ENCODE assay signal across 8 cellular contexts in the genomic region with DNA sequence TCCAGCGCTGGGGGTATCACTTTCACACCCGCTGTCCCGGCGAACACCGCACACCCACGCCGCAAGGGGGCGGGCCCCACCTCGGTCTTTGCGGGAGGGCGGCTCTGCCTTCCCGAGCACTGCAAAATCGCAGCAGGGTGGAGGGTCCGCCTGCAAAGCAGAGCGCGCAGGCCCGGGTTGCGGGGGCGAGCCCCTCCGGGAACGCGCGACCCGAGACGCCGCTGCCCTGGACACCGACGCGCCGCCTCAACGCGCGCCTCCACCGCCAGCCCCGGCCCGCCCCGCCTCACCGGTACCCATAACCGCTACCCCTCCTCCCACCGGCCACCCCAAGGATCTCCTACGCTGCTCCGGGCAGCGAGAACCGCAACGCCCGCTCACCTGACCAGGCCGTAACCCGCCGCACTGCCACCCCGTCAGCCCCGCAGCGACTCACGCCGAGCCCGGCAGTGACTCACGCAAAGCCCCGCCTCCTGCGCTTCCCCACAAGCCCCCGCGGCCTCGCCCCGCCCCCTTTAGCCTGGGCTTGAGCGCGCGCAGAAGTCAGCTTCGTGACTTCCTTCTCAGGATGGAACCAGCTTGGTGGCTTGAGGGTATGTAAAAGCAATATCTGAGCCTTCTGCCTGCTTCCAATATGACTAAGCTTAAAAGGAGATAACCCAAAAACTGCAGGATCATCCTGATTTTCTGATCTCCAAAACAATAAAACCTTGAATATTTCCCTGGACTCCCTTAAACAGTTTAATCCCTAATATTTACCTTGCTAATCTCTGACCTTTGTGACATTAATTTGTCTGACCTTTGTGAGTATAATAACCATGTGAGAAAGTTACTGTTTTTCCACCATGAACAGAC. TPM values are rescaled to one million over a fixed set of nuclear protein-coding genes. Genes with fewer than 3 reads are reported as not detected.
DNase-seq lines count a peak whose midpoint lies in the region; ATAC-seq and TF ChIP-seq lines count a peak whose summit lies in the region.

A gene with protein sequence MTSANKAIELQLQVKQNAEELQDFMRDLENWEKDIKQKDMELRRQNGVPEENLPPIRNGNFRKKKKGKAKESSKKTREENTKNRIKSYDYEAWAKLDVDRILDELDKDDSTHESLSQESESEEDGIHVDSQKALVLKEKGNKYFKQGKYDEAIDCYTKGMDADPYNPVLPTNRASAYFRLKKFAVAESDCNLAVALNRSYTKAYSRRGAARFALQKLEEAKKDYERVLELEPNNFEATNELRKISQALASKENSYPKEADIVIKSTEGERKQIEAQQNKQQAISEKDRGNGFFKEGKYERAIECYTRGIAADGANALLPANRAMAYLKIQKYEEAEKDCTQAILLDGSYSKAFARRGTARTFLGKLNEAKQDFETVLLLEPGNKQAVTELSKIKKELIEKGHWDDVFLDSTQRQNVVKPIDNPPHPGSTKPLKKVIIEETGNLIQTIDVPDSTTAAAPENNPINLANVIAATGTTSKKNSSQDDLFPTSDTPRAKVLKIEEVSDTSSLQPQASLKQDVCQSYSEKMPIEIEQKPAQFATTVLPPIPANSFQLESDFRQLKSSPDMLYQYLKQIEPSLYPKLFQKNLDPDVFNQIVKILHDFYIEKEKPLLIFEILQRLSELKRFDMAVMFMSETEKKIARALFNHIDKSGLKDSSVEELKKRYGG (minus strand): TSS at position 460 of the 855 bp plus-strand sequence. CDS start 3,190 bp downstream, outside the sequence.

- H3K4me1 ChIP-seq in smooth muscle cell (ENCODE audit: low read depth) = peaks cover 7% of the 10 kb centered on the region

- H3K27ac ChIP-seq in smooth muscle cell (ENCODE audit: low read depth) = peak within 1 kb of the TSS; percentile 80

- H3F3A ChIP-seq in smooth muscle cell (ENCODE audit: low read depth) = peaks cover 6% of the 10 kb centered on the region

- under 1% methylated on average over 41 of the region's 66 CpGs for WGBS in smooth muscle cell (ENCODE audit: low lambda C conversion rate)

- H3K4me3 ChIP-seq in WI38 (ENCODE audit: low read depth, low read length) (peak within 1 kb of the TSS; percentile 77), cardiac fibroblast (replicated peaks in 1 of 2; ENCODE audit: low read depth in 2 of 2, low read length in 2 of 2) (peak within 1 kb of the TSS; percentile 86 to 87), smooth muscle cell (peak within 1 kb of the TSS; percentile 81)

- peak; percentile 47 for TF ChIP-seq CTCF in WI38 (IDR thresholded peaks at IDR 0.05; ENCODE audit: low read depth, low read length)
- TF ChIP-seq CTCF in cardiac fibroblast (IDR thresholded peaks at IDR 0.05; ENCODE audit: low read depth, low read length) = peak; percentile 70
- peak; percentile 45 for TF ChIP-seq CTCF in smooth muscle cell (IDR thresholded peaks at IDR 0.05; ENCODE audit: borderline replicate concordance, insufficient read depth, poor library complexity, severe bottlenecking)

- peaks cover 31% of the 10 kb centered on the region for H3K79me2 ChIP-seq in smooth muscle cell (ENCODE audit: low read depth)

- in situ Hi-C loops in ACHN (cut with HindIII; ENCODE audit: low pct_ligation_motif_present, low pct_unique_long_range_greater_than_20kb, low sequenced_read_pairs) = no loop called here

- H2AFZ ChIP-seq in smooth muscle cell (ENCODE audit: low read depth) = peak within 1 kb of the TSS; percentile 88

- peak within 1 kb of the TSS; percentile 90 for H3K9ac ChIP-seq in smooth muscle cell (ENCODE audit: low read depth)

- peak within 1 kb of the TSS; percentile 90 for H3K4me2 ChIP-seq in smooth muscle cell

- DNase-seq in ACHN (peak; percentile 98), NCI-H2227 treated with DMSO at 0.1 percent for 48 hours (lab: John Stamatoyannopoulos, UW) (peak; percentile 83), cardiac fibroblast (ENCODE audit: low read depth in 2 of 2) (peak; percentile 93), iPS-NIHi7 (ENCODE audit: extremely low spot score) (peak; percentile 98), smooth muscle cell (lab: John Stamatoyannopoulos, UW; ENCODE audit: unreplicated experiment) (peak; percentile 88)

- ATAC-seq in GM18870 (IDR thresholded peaks at IDR 0.05; ENCODE audit: unreplicated experiment) (peak; percentile 61), HG03135 (IDR thresholded peaks at IDR 0.05; ENCODE audit: unreplicated experiment) (peak; percentile 81)

- no peaks in the 10 kb centered on the region for H3K36me3 ChIP-seq in smooth muscle cell (ENCODE audit: low read depth)

- H4K20me1 ChIP-seq in smooth muscle cell (ENCODE audit: low read depth) = peaks cover 5% of the 10 kb centered on the region

- H3K9me3 ChIP-seq in smooth muscle cell (replicated peaks; ENCODE audit: low read depth) = no peaks in the 10 kb centered on the region

- H3K27me3 ChIP-seq in smooth muscle cell (ENCODE audit: low read depth) = no peaks in the 10 kb centered on the region

RNA-seq across cellular contexts. Expression of the gene that starts here (rescaled TPM):
- 23.0 and 28.6 TPM in 2 replicates for total RNA-seq in smooth muscle cell
- 17.0 and 18.9 TPM in 2 replicates for polyA plus RNA-seq in smooth muscle cell

Comparison
In these comparisons a context has a peak if more than half of its experiments do, and no peak if none do; other contexts are left out.
1. Peak in every context shown above with its lines: DNase-seq, ATAC-seq, H3K4me3 ChIP-seq and H3K27ac ChIP-seq.